8 cellular contexts compared by ENCODE assay signal in the genomic region with DNA sequence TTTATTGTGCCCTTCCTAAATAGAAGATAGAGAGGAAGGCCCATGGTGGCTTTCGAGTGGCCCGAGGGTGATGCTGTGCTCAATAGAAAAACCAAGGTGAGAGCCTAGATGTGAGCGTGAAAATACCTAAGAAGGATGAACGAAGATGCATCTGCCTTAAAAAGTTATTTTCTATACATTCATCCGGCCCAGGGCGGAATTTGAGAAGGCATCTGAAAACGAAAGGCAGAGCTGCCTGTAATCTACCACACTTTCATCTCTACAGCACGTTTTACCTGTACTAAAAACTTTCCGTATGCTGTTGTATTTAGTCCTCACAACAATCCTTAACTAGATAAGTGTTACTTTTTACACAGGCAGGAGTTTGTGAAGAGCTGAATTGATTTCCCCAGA. TPM values are rescaled to one million over a fixed set of nuclear protein-coding genes. Genes with fewer than 3 reads are reported as not detected.
A peak's percentile ranks its signal among the peaks of the same experiment; 100 is the strongest.
DNase-seq lines count a peak whose midpoint lies in the region; ATAC-seq and TF ChIP-seq lines count a peak whose summit lies in the region.

No MANE protein-coding gene starts in this region.

- DNase-seq in AG09309 (ENCODE audit: low read depth) (no peak), mesothelial cell of epicardium (ENCODE audit: low spot score in 2 of 2, unreplicated experiment in 2 of 2) (no peak), SW480 (ENCODE audit: low spot score) (no peak), activated gamma-delta T cell treated with Interleukin-2 at 50 U/mL for 16 hours (no peak), LoVo (ENCODE audit: low spot score) (no peak)
- no peak for DNase-seq in activated naive CD8-positive, alpha-beta T cell treated with anti-CD3 and anti-CD28 coated beads, Interleukin-2, amount 10 ng/mL, durations not matched to agents 7 days and 5 days

- H3K27ac Mint-ChIP-seq in activated naive CD8-positive, alpha-beta T cell treated with anti-CD3 and anti-CD28 coated beads, Interleukin-2, amount 10 ng/mL, durations not matched to agents 7 days and 5 days, result peak overlapping the region; percentile 95
- no peak overlapping the region for H3K27ac Mint-ChIP-seq in mesothelial cell of epicardium

- ATAC-seq in activated naive CD8-positive, alpha-beta T cell treated with anti-CD3 and anti-CD28 coated beads, Interleukin-2, amount 10 ng/mL, durations not matched to agents 7 days and 5 days (ENCODE audit: low read depth), result no peak
- ATAC-seq in HG03521 (IDR thresholded peaks at IDR 0.05; ENCODE audit: unreplicated experiment), result no peak

- no peak for TF ChIP-seq CTCF in AG09309 (IDR thresholded peaks at IDR 0.05; ENCODE audit: control insufficient read depth, insufficient read depth, low read depth, low read length, missing control alignments)
- TF ChIP-seq CTCF in mesothelial cell of epicardium (IDR thresholded peaks at IDR 0.05; ENCODE audit: unreplicated experiment), result no peak

- peak overlapping the region; percentile 98 for H3K9ac ChIP-seq in HUES48 (ENCODE audit: low read depth, low read length)

- H3K9me3 Mint-ChIP-seq in activated naive CD8-positive, alpha-beta T cell treated with anti-CD3 and anti-CD28 coated beads, Interleukin-2, amount 10 ng/mL, durations not matched to agents 7 days and 5 days, result no peaks in the 10 kb centered on the region
- H3K9me3 Mint-ChIP-seq in mesothelial cell of epicardium, result no peaks in the 10 kb centered on the region

- peaks cover 22% of the 10 kb centered on the region for H3K4me1 ChIP-seq in HUES48 (ENCODE audit: control insufficient read depth, insufficient read depth, low read length)

- H3K4me3 ChIP-seq in AG09309 (ENCODE audit: control insufficient read depth, low read depth, low read length) (peak overlapping the region; percentile 78), HUES48 (ENCODE audit: low read depth, low read length) (peak overlapping the region; percentile 72)

- peak overlapping the region; percentile 100 for H3K4me3 Mint-ChIP-seq in activated naive CD8-positive, alpha-beta T cell treated with anti-CD3 and anti-CD28 coated beads, Interleukin-2, amount 10 ng/mL, durations not matched to agents 7 days and 5 days
- peak overlapping the region; percentile 100 for H3K4me3 Mint-ChIP-seq in mesothelial cell of epicardium

- peaks cover 16% of the 10 kb centered on the region for H3K36me3 Mint-ChIP-seq in activated naive CD8-positive, alpha-beta T cell treated with anti-CD3 and anti-CD28 coated beads, Interleukin-2, amount 10 ng/mL, durations not matched to agents 7 days and 5 days
- H3K36me3 Mint-ChIP-seq in mesothelial cell of epicardium, result peaks cover 10% of the 10 kb centered on the region

- peak overlapping the region; percentile 91 for H3K27ac ChIP-seq in HUES48 (ENCODE audit: low read depth, low read length)

- H3K27me3 ChIP-seq in HUES48 (ENCODE audit: control insufficient read depth, insufficient read depth, low read length), result no peaks in the 10 kb centered on the region

- H3K9me3 ChIP-seq in HUES48 (ENCODE audit: control insufficient read depth, insufficient read depth, low read length), result no peaks in the 10 kb centered on the region

- POLR2A ChIA-PET in activated naive CD8-positive, alpha-beta T cell treated with anti-CD3 and anti-CD28 coated beads, Interleukin-2, amount 10 ng/mL, durations not matched to agents 7 days and 5 days (lab: Charles Lee), result interaction anchor here (1.2 to 1.7 kb wide), 4 partner anchors 9 to 478 kb away, joined by 4 to 9 read pairs (median 6); a partner anchor contains a TSS

- peaks cover 39% of the 10 kb centered on the region for H3K36me3 ChIP-seq in HUES48 (ENCODE audit: control insufficient read depth, insufficient read depth, low read length)

- H3K4me1 Mint-ChIP-seq in activated naive CD8-positive, alpha-beta T cell treated with anti-CD3 and anti-CD28 coated beads, Interleukin-2, amount 10 ng/mL, durations not matched to agents 7 days and 5 days, result peaks cover 43% of the 10 kb centered on the region
- peaks cover 26% of the 10 kb centered on the region for H3K4me1 Mint-ChIP-seq in mesothelial cell of epicardium

- no peaks in the 10 kb centered on the region for H3K27me3 Mint-ChIP-seq in activated naive CD8-positive, alpha-beta T cell treated with anti-CD3 and anti-CD28 coated beads, Interleukin-2, amount 10 ng/mL, durations not matched to agents 7 days and 5 days
- no peaks in the 10 kb centered on the region for H3K27me3 Mint-ChIP-seq in mesothelial cell of epicardium (ENCODE audit: low read depth)

RNA-seq across cellular contexts. Expression of a gene that starts 1.4 kb away (rescaled TPM):
- 100 to 1,000 TPM; 255 to 262 TPM for total RNA-seq in activated naive CD8-positive, alpha-beta T cell treated with anti-CD3 and anti-CD28 coated beads, Interleukin-2, amount 10 ng/mL, durations not matched to agents 7 days and 5 days
- 78.7 to 81.2 TPM (median 79.7 TPM) in 3 replicates for total RNA-seq in mesothelial cell of epicardium
